15 cellular contexts compared by ENCODE assay signal in the genomic region with DNA sequence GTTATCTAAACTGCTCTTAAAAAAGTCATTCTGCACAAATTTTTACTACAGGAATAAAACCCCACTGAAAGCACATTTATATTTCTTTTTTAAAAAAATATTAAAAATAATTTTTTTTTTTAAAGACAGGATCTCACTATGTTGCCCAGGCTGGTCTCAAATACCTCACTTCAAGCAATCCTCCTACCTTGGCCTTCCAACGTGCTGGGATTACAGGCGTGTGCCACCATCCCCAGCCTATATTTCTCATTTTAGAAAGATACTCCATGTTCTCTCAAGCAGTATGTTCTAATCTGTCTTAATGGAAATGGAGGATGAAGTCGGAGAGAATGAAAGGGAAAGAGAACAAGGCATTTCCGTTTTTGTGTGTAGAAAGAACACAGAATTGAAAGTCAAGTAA. TPM values are rescaled to one million over a fixed set of nuclear protein-coding genes. Genes with fewer than 3 reads are reported as not detected.
A peak's percentile ranks its signal among the peaks of the same experiment; 100 is the strongest.
DNase-seq lines count a peak whose midpoint lies in the region; ATAC-seq and TF ChIP-seq lines count a peak whose summit lies in the region.
"Had no signal": no experiment of that assay in that cellular context is flagged by ENCODE, and none has a peak within 500 bp of the region (broad histone marks: within the 10 kb centered on the region; RNA-seq: fewer than 3 reads in every experiment).

No MANE protein-coding gene starts in this region.

- H3K27ac ChIP-seq in CD4-positive, alpha-beta T cell (ENCODE audit: low read depth, low read length) = no peak overlapping the region
- H3K27ac ChIP-seq in HEK293 (ENCODE audit: extremely low read depth, low read depth, low read length) = no peak overlapping the region
- H3K27ac ChIP-seq: C4-2B, GM23248 had no signal

- peaks cover 50% of the 10 kb centered on the region for H3K36me3 Mint-ChIP-seq in CD4-positive, alpha-beta T cell (ENCODE audit: low read depth)
- H3K36me3 Mint-ChIP-seq in effector memory CD8-positive, alpha-beta T cell (ENCODE audit: insufficient read depth) = peaks cover 21% of the 10 kb centered on the region
- peaks cover 59% of the 10 kb centered on the region for H3K36me3 Mint-ChIP-seq in stimulated activated memory B cell treated with anti-CD40 and anti-IgM and Interleukin-4, amounts not matched to agents 10 μg/mL and 1 μg/mL and 100 μg/mL, for 72 hours

- intact Hi-C loops in CD4-positive, alpha-beta T cell (cut with DNase I, micrococcal nuclease) = no loop called here
- intact Hi-C loops in head of caudate nucleus (cut with DNase I) = no loop called here

- no peak for TF ChIP-seq CTCF in CD4-positive, alpha-beta T cell (IDR thresholded peaks at IDR 0.05)
- no peak for TF ChIP-seq CTCF in HEK293 (tag by site-specific recombination; IDR thresholded peaks at IDR 0.05)

- no peaks in the 10 kb centered on the region for H3K27me3 Mint-ChIP-seq in CD4-positive, alpha-beta T cell
- no peaks in the 10 kb centered on the region for H3K27me3 Mint-ChIP-seq in effector memory CD8-positive, alpha-beta T cell
- no peaks in the 10 kb centered on the region for H3K27me3 Mint-ChIP-seq in stimulated activated memory B cell treated with anti-CD40 and anti-IgM and Interleukin-4, amounts not matched to agents 10 μg/mL and 1 μg/mL and 100 μg/mL, for 72 hours
- H3K27me3 Mint-ChIP-seq: CD8-positive, alpha-beta memory T cell; IgD-negative memory B cell had no signal

- no peak overlapping the region for H3K4me3 ChIP-seq in HEK293 (ENCODE audit: low read depth, low read length)
- H3K4me3 ChIP-seq: GM23248 had no signal

- H3K27ac Mint-ChIP-seq in CD4-positive, alpha-beta T cell = peak overlapping the region; percentile 27
- peak overlapping the region; percentile 30 to 71 for H3K27ac Mint-ChIP-seq in effector memory CD8-positive, alpha-beta T cell
- peak overlapping the region; percentile 38 for H3K27ac Mint-ChIP-seq in stimulated activated memory B cell treated with anti-CD40 and anti-IgM and Interleukin-4, amounts not matched to agents 10 μg/mL and 1 μg/mL and 100 μg/mL, for 72 hours

- H3K4me1 ChIP-seq in HEK293 (ENCODE audit: control insufficient read depth, insufficient read depth, low read length) = peaks cover 6% of the 10 kb centered on the region; the same call in 1 of the 2 replicates
- H3K4me1 ChIP-seq: BE2C, Caco-2 had no signal

- no peaks in the 10 kb centered on the region for H3K9me3 Mint-ChIP-seq in CD4-positive, alpha-beta T cell
- H3K9me3 Mint-ChIP-seq in effector memory CD8-positive, alpha-beta T cell = no peaks in the 10 kb centered on the region
- no peaks in the 10 kb centered on the region for H3K9me3 Mint-ChIP-seq in stimulated activated memory B cell treated with anti-CD40 and anti-IgM and Interleukin-4, amounts not matched to agents 10 μg/mL and 1 μg/mL and 100 μg/mL, for 72 hours
- H3K9me3 Mint-ChIP-seq: CD8-positive, alpha-beta memory T cell; IgD-negative memory B cell had no signal

- no peak for DNase-seq in CD4-positive, alpha-beta T cell
- DNase-seq in effector memory CD8-positive, alpha-beta T cell = no peak
- no peak for DNase-seq in stimulated activated CD4-positive, alpha-beta T cell treated with anti-CD3 and anti-CD28 coated beads, Interleukin-12 subunit alpha, Interleukin-12 subunit beta, amount 100 ng/mL, for 4 hours
- no peak for DNase-seq in head of caudate nucleus
- no peak for DNase-seq in NCI-H2081 treated with DMSO at 0.1 percent for 48 hours (lab: John Stamatoyannopoulos, UW)
- DNase-seq: BE2C; Caco-2; CD8-positive, alpha-beta memory T cell; DMS53; GM23248; H7 had no signal

- POLR2A ChIA-PET in CD4-positive, alpha-beta T cell (lab: Charles Lee) = interaction anchor here (1.8 kb wide), 1 partner anchor 15 kb away, joined by 5 read pairs; no protein-coding TSS in a partner anchor
- POLR2A ChIA-PET in HEK293 (lab: Yijun Ruan, JAX) = no interaction called here

- CTCF ChIA-PET in CD4-positive, alpha-beta T cell (lab: Charles Lee) = interaction anchor here (1.5 kb wide), 1 partner anchor 10 kb away, joined by 3 read pairs; no protein-coding TSS in a partner anchor
- CTCF ChIA-PET in HEK293 (lab: Yijun Ruan, JAX) = no interaction called here

- no peak for ATAC-seq in CD4-positive, alpha-beta T cell (ENCODE audit: poor library complexity)
- ATAC-seq in effector memory CD8-positive, alpha-beta T cell (replicated peaks) = no peak
- ATAC-seq in stimulated activated memory B cell treated with anti-CD40 and anti-IgM and Interleukin-4, amounts not matched to agents 10 μg/mL and 1 μg/mL and 100 μg/mL, for 72 hours = no peak

- no peaks in the 10 kb centered on the region for H3K9me3 ChIP-seq in CD4-positive, alpha-beta T cell (ENCODE audit: control insufficient read depth, low read length)
- no peaks in the 10 kb centered on the region for H3K9me3 ChIP-seq in HEK293 (ENCODE audit: control insufficient read depth, insufficient read depth, low read depth, low read length)
- H3K9me3 ChIP-seq: BE2C, Caco-2 had no signal

- peaks cover 92% of the 10 kb centered on the region for H3K4me1 Mint-ChIP-seq in CD4-positive, alpha-beta T cell (ENCODE audit: low read depth)
- H3K4me1 Mint-ChIP-seq in effector memory CD8-positive, alpha-beta T cell (ENCODE audit: low read depth in 2 of 2) = peaks cover 55 to 77% of the 10 kb centered on the region in 2 donors
- H3K4me1 Mint-ChIP-seq in stimulated activated memory B cell treated with anti-CD40 and anti-IgM and Interleukin-4, amounts not matched to agents 10 μg/mL and 1 μg/mL and 100 μg/mL, for 72 hours = peaks cover 77% of the 10 kb centered on the region

- H3K27me3 ChIP-seq in CD4-positive, alpha-beta T cell (ENCODE audit: control insufficient read depth, insufficient read depth, low read length) = no peaks in the 10 kb centered on the region
- H3K27me3 ChIP-seq: BE2C had no signal

- no peaks in the 10 kb centered on the region for H3K36me3 ChIP-seq in HEK293 (ENCODE audit: control insufficient read depth in 2 of 2, insufficient read depth in 1 of 2, low read length in 2 of 2)
- H3K36me3 ChIP-seq: BE2C had no signal

- no peak overlapping the region for H3K4me3 Mint-ChIP-seq in CD4-positive, alpha-beta T cell
- no peak overlapping the region for H3K4me3 Mint-ChIP-seq in effector memory CD8-positive, alpha-beta T cell
- no peak overlapping the region for H3K4me3 Mint-ChIP-seq in stimulated activated memory B cell treated with anti-CD40 and anti-IgM and Interleukin-4, amounts not matched to agents 10 μg/mL and 1 μg/mL and 100 μg/mL, for 72 hours
- H3K4me3 Mint-ChIP-seq: IgD-negative memory B cell had no signal

TF ChIP-seq in HEK293, 187 proteins besides CTCF, POLR2A, EP300 and RAD21:
- no peak for TF ChIP-seq ZNF24 (tag by site-specific recombination; IDR thresholded peaks at IDR 0.05)
- peak; percentile 59; the same call in 1 of the 2 replicates for TF ChIP-seq ZNF121 (tag by site-specific recombination; IDR thresholded peaks at IDR 0.05)

RNA-seq across cellular contexts. Expression of a gene that starts 17.1 kb away (rescaled TPM):
- 10 to 100 TPM; 68.6 to 76.3 TPM for total RNA-seq in CD4-positive, alpha-beta T cell
